Comparison of ENCODE assay signal across 9 cellular contexts in genomic region chr17:78884148-78884870, GRCh38. TPM values are rescaled to one million over a fixed set of nuclear protein-coding genes. Genes with fewer than 3 reads are reported as not detected.
DNase-seq lines count a peak whose midpoint lies in the region; ATAC-seq and TF ChIP-seq lines count a peak whose summit lies in the region.
"Had no signal": no experiment of that assay in that cellular context is flagged by ENCODE, and none has a peak within 500 bp of the region (broad histone marks: within the 10 kb centered on the region; RNA-seq: fewer than 3 reads in every experiment).

No MANE protein-coding gene starts in this region.

- H3K27me3 Mint-ChIP-seq in WTC11 (ENCODE audit: low read depth): no peaks in the 10 kb centered on the region
- H3K27me3 Mint-ChIP-seq in activated T-helper 17 cell treated with anti-CD3 and anti-CD28 coated beads, Interleukin-2, amount 50 U/mL, for 72 hours: no peaks in the 10 kb centered on the region

- CTCF ChIA-PET in WTC11 (lab: Charles Lee): interaction anchor here (0.6 to 1.7 kb wide), 5 partner anchors 14 to 87 kb away, joined by 3 to 20 read pairs (median 4); no protein-coding TSS in a partner anchor

- 30 to 44% (median 33%) methylated on average over 6 to 21 of the region's 21 CpGs for WGBS in heart left ventricle, 4 donors

- peak overlapping the region; percentile 41; the same call in 1 of the 2 replicates for H3K27ac Mint-ChIP-seq in WTC11
- H3K27ac Mint-ChIP-seq in activated T-helper 17 cell treated with anti-CD3 and anti-CD28 coated beads, Interleukin-2, amount 50 U/mL, for 72 hours: no peak overlapping the region
- H3K27ac Mint-ChIP-seq: activated CD8-positive, alpha-beta T cell treated with anti-CD3 and anti-CD28 coated beads for 36 hours had no signal

- intact Hi-C loops in heart left ventricle (cut with DNase I): loop anchor here in 7 of 10 donors (2.0 to 5.0 kb wide), 4 partner anchors 38 to 48 kb away; partner anchors contain the start of gene TIMP2 (in 3 of the 7)

- TF ChIP-seq CTCF in WTC11 (IDR thresholded peaks at IDR 0.05) (no peak), heart left ventricle (IDR thresholded peaks at IDR 0.05) (no peak)

- H3K9me3 ChIP-seq in heart left ventricle (no peaks in the 10 kb centered on the region), HAP-1 (no peaks in the 10 kb centered on the region)

- H3K4me1 Mint-ChIP-seq in WTC11: peaks cover 27% of the 10 kb centered on the region
- peaks cover 11% of the 10 kb centered on the region for H3K4me1 Mint-ChIP-seq in activated T-helper 17 cell treated with anti-CD3 and anti-CD28 coated beads, Interleukin-2, amount 50 U/mL, for 72 hours

- TF ChIP-seq POLR2A in heart left ventricle (IDR thresholded peaks at IDR 0.05): no peak

- POLR2A ChIA-PET in WTC11 (lab: Charles Lee): no interaction called here

- H3K36me3 Mint-ChIP-seq in WTC11: no peaks in the 10 kb centered on the region
- no peaks in the 10 kb centered on the region for H3K36me3 Mint-ChIP-seq in activated T-helper 17 cell treated with anti-CD3 and anti-CD28 coated beads, Interleukin-2, amount 50 U/mL, for 72 hours (ENCODE audit: low read depth)

- H3K27me3 ChIP-seq in heart left ventricle (no peaks in the 10 kb centered on the region), HAP-1 (ENCODE audit: low read depth) (no peaks in the 10 kb centered on the region)

- ATAC-seq in WTC11: peak; percentile 25
- ATAC-seq in heart left ventricle: peak in 1 of 4 donors; percentile 1
- no peak for ATAC-seq in activated T-helper 17 cell treated with anti-CD3 and anti-CD28 coated beads, Interleukin-2, amount 50 U/mL, for 72 hours (replicated peaks)

- DNase-seq in Ammon's horn (ENCODE audit: low spot score) (peak; percentile 87), WTC11 (ENCODE audit: low spot score) (no peak), heart left ventricle (peak in 1 of 5 donors; percentile 66), pons (ENCODE audit: low spot score) (peak; percentile 87), NCI-H2107 treated with DMSO at 0.1 percent for 48 hours (lab: John Stamatoyannopoulos, UW; ENCODE audit: unreplicated experiment) (no peak), NCI-H187 (lab: John Stamatoyannopoulos, UW) (no peak), HAP-1 (ENCODE audit: low spot score in 2 of 2) (no peak)
- DNase-seq: activated CD8-positive, alpha-beta T cell treated with anti-CD3 and anti-CD28 coated beads for 36 hours had no signal

- H3K27ac ChIP-seq in heart left ventricle: peak overlapping the region; percentile 86 to 98 (median 96)

- in situ Hi-C loops in HAP-1 (cut with MboI; ENCODE audit: low sequenced_read_pairs): no loop called here

- H3K9me3 Mint-ChIP-seq in WTC11: no peaks in the 10 kb centered on the region
- H3K9me3 Mint-ChIP-seq in activated T-helper 17 cell treated with anti-CD3 and anti-CD28 coated beads, Interleukin-2, amount 50 U/mL, for 72 hours: no peaks in the 10 kb centered on the region
- H3K9me3 Mint-ChIP-seq: activated CD8-positive, alpha-beta T cell treated with anti-CD3 and anti-CD28 coated beads for 36 hours had no signal

- no peak overlapping the region for H3K4me3 Mint-ChIP-seq in WTC11
- no peak overlapping the region for H3K4me3 Mint-ChIP-seq in activated T-helper 17 cell treated with anti-CD3 and anti-CD28 coated beads, Interleukin-2, amount 50 U/mL, for 72 hours

- H3K4me3 ChIP-seq in heart left ventricle (peak overlapping the region in 10 of 12 donors; percentile 6 to 50 (median 29)), HAP-1 (no peak overlapping the region)

- peaks cover 9 to 78% (median 66%) of the 10 kb centered on the region in 12 donors for H3K4me1 ChIP-seq in heart left ventricle
- peaks cover 11% of the 10 kb centered on the region for H3K4me1 ChIP-seq in HAP-1

- no peaks in the 10 kb centered on the region for H3K36me3 ChIP-seq in heart left ventricle
- no peaks in the 10 kb centered on the region for H3K36me3 ChIP-seq in HAP-1 (replicated peaks)

TF ChIP-seq in WTC11, 78 proteins besides CTCF, POLR2A, EP300 and RAD21:
- no peak for TF ChIP-seq ESRRA (CRISPR knock-in tag; IDR thresholded peaks at IDR 0.05; ENCODE audit: borderline replicate concordance)
- peak; percentile 58; the same call in 1 of the 2 replicates for TF ChIP-seq USF1 (CRISPR knock-in tag; IDR thresholded peaks at IDR 0.05)
- peak; percentile 51; the same call in 1 of the 2 replicates for TF ChIP-seq USF2 (CRISPR knock-in tag; IDR thresholded peaks at IDR 0.05)
TF ChIP-seq in WTC11: peak in this region for 2.

RNA-seq across cellular contexts. Expression of gene CEP295NL, which starts 18.7 kb away (rescaled TPM):
- 0.61 to 0.89 TPM (median 0.89 TPM) in 3 replicates for total RNA-seq in WTC11 (2021)
- 1 to 10 TPM in 3 of 9 donors, under 1 TPM in 6; 0.23 to 3.3 (median 0.52) TPM for total RNA-seq in heart left ventricle
- polyA plus RNA-seq in heart left ventricle: 1 to 10 TPM in 1 of 2 donors, under 1 TPM in 1; 0.29 to 2.0 TPM
- not detected for total RNA-seq in activated T-helper 17 cell treated with anti-CD3 and anti-CD28 coated beads, Interleukin-2, amount 50 U/mL, for 72 hours

RNA-seq across cellular contexts. Expression of gene TIMP2, which starts 40.9 kb away (rescaled TPM):
- 36.9 to 39.3 TPM (median 37.1 TPM) in 3 replicates for total RNA-seq in WTC11 (2021)
- total RNA-seq in heart left ventricle: 100 to 1,000 TPM in 4 of 9 donors, 10 to 100 TPM in 5; 65.6 to 201 (median 98.3) TPM
- polyA plus RNA-seq in heart left ventricle: 10 to 100 TPM; 25.1 to 54.4 TPM
- total RNA-seq in activated T-helper 17 cell treated with anti-CD3 and anti-CD28 coated beads, Interleukin-2, amount 50 U/mL, for 72 hours: under 1 TPM; 0.74 to 0.86 TPM

RNA-seq across cellular contexts. Expression of gene USP36, which starts 43.7 kb away (rescaled TPM):
- total RNA-seq in WTC11 (2021) (62.0 to 74.0 TPM (median 65.8 TPM) in 3 replicates), heart left ventricle (10 to 100 TPM; 14.0 to 40.9 (median 21.0) TPM)
- polyA plus RNA-seq in heart left ventricle: 10 to 100 TPM; 11.7 to 18.3 TPM
- 100 to 1,000 TPM in 1 of 2 donors, 10 to 100 TPM in 1; 95.3 to 139 TPM for total RNA-seq in activated T-helper 17 cell treated with anti-CD3 and anti-CD28 coated beads, Interleukin-2, amount 50 U/mL, for 72 hours

Comparison
In these comparisons a context has a peak if more than half of its experiments do, and no peak if none do; other contexts are left out.
1. DNase-seq: peak in Ammon's horn (single experiment) and pons (single experiment); none in WTC11 (single experiment), NCI-H2107 treated with DMSO at 0.1 percent for 48 hours (single experiment), NCI-H187 (0 of 2) and HAP-1 (0 of 2).
2. RNA of gene TIMP2, which starts 40.9 kb away (total RNA-seq): 65.6 to 201 TPM in heart left ventricle and 36.9 to 39.3 TPM in WTC11; 0.74 to 0.86 TPM in activated T-helper 17 cell treated with anti-CD3 and anti-CD28 coated beads, Interleukin-2, amount 50 U/mL, for 72 hours; every median in the first group is over 10 times any median in the second.